ENCODE assay signal across 16 cellular contexts in the genomic region with DNA sequence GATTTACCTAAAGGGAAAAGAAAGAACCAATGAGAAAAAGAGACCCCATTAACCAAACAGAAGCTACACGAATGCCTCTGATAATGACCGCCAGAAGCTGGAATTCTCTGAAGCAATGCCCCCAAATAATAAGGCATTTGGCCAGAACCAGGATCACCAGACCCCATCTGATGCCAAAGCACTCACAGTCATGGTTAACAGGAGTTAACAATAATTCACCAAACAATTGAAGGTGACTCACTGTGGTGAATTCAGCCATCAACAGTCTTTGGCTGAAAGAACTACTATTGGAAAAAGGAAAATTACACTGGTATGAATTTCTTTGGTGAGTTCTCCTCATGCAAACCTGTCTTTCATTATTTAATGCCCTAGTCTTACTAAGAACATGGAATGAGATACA. TPM values are rescaled to one million over a fixed set of nuclear protein-coding genes. Genes with fewer than 3 reads are reported as not detected.
DNase-seq lines count a peak whose midpoint lies in the region; ATAC-seq and TF ChIP-seq lines count a peak whose summit lies in the region.
"Had no signal": no experiment of that assay in that cellular context is flagged by ENCODE, and none has a peak within 500 bp of the region (broad histone marks: within the 10 kb centered on the region; RNA-seq: fewer than 3 reads in every experiment).

No MANE protein-coding gene starts in this region.

- in situ Hi-C loops in ACHN (cut with HindIII; ENCODE audit: low pct_ligation_motif_present, low pct_unique_long_range_greater_than_20kb, low sequenced_read_pairs) (no loop called here), astrocyte of the spinal cord (cut with HindIII; ENCODE audit: low sequenced_read_pairs) (no loop called here)

- TF ChIP-seq CTCF in astrocyte of the spinal cord (IDR thresholded peaks at IDR 0.05; ENCODE audit: low read depth, low read length), result no peak

- no peak overlapping the region for H3K4me3 ChIP-seq in astrocyte of the spinal cord (ENCODE audit: low read depth, low read length)
- H3K4me3 ChIP-seq: GM12878, PC-9 had no signal

- DNase-seq in ACHN, result peak; percentile 55
- peak; percentile 4 for DNase-seq in LHCN-M2 (ENCODE audit: low read depth)
- peak; percentile 46 for DNase-seq in astrocyte of the spinal cord (ENCODE audit: low read depth, low spot score)
- DNase-seq in iris pigment epithelial cell (ENCODE audit: low read depth), result peak; percentile 23
- no peak for DNase-seq in activated gamma-delta T cell (lab: John Stamatoyannopoulos, UW)
- no peak for DNase-seq in LoVo (ENCODE audit: low spot score)
- DNase-seq: Caco-2, NCI-H1092, NCI-H1694 treated with DMSO at 0.1 percent for 48 hours, NCI-H345, NCI-H526 treated with DMSO at 0.1 percent for 48 hours, PC-9 had no signal

- ATAC-seq in HG02763 (IDR thresholded peaks at IDR 0.05; ENCODE audit: unreplicated experiment) (no peak), GM21529 (IDR thresholded peaks at IDR 0.05; ENCODE audit: unreplicated experiment) (no peak)
- ATAC-seq: GM12878, HCT116 had no signal

RNA-seq across cellular contexts. Expression of gene NFRKB, which starts 21.9 kb away (rescaled TPM):
- total RNA-seq in LHCN-M2 (2014; rRNA removed), result 25.7 and 26.8 TPM in 2 replicates
- polyA plus RNA-seq in LHCN-M2 (2012), result 8.3 TPM

Comparison
In these comparisons a context has a peak if more than half of its experiments do, and no peak if none do; other contexts are left out.
1. DNase-seq: peak in ACHN (single experiment), LHCN-M2 (single experiment), astrocyte of the spinal cord (single experiment) and iris pigment epithelial cell (single experiment); none in activated gamma-delta T cell (single experiment) and LoVo (single experiment).